ENCODE assay signal across 8 cellular contexts in the genomic region with DNA sequence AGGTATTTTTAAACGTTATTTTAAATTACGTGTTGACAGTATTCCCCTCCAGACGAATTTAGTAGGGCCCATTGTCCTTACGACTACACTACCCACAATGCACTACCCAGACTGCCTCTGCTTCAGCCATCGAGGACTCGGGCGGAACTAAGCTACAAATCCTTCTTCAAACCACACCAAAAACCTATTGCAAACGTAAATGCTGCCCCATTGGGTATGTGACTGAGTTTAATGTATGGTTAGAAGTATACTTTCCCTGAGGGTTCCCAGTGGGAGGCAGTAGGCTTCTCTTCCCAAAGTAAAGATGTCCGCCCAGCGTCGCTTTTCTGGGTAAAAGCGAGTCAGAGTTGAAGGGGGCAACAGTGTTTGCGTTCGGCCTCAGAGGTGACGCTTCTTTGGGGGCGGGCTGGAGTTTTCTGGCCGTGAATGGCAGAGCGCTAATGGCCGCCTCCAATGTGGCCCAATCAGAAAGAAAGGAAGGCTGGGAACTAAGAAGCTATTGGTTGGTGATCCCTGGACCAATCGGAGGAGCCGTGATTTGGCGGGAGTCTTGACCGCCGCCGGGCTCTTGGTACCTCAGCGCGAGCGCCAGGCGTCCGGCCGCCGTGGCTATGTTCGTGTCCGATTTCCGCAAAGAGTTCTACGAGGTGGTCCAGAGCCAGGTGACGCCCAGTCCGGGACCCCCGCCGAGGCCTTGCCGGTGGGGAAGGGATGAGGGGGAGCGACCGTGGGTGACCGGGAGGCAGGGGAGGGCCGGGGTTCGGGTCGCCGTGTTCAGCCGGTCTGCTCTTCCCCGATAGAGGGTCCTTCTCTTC. TPM values are rescaled to one million over a fixed set of nuclear protein-coding genes. Genes with fewer than 3 reads are reported as not detected.
DNase-seq lines count a peak whose midpoint lies in the region; ATAC-seq and TF ChIP-seq lines count a peak whose summit lies in the region.

A gene with protein sequence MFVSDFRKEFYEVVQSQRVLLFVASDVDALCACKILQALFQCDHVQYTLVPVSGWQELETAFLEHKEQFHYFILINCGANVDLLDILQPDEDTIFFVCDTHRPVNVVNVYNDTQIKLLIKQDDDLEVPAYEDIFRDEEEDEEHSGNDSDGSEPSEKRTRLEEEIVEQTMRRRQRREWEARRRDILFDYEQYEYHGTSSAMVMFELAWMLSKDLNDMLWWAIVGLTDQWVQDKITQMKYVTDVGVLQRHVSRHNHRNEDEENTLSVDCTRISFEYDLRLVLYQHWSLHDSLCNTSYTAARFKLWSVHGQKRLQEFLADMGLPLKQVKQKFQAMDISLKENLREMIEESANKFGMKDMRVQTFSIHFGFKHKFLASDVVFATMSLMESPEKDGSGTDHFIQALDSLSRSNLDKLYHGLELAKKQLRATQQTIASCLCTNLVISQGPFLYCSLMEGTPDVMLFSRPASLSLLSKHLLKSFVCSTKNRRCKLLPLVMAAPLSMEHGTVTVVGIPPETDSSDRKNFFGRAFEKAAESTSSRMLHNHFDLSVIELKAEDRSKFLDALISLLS (plus strand): TSS at position 563 of the 815 bp plus-strand sequence. CDS start 49 bp downstream, at position 612.

- no peaks in the 10 kb centered on the region for H3K36me3 ChIP-seq in ACC112 (ENCODE audit: insufficient read depth, low read length)
- H3K36me3 ChIP-seq in breast epithelium, result no peaks in the 10 kb centered on the region
- peaks cover 24% of the 10 kb centered on the region for H3K36me3 ChIP-seq in iPS-18a (ENCODE audit: control insufficient read depth, low read depth, low read length)
- H3K36me3 ChIP-seq in skeletal muscle satellite cell (ENCODE audit: insufficient read depth, low read length), result peaks cover 27% of the 10 kb centered on the region

- DNase-seq in NCI-H2196 treated with DMSO at 0.1 percent for 48 hours (lab: John Stamatoyannopoulos, UW; ENCODE audit: unreplicated experiment) (peak; percentile 82), breast epithelium (ENCODE audit: low spot score in 2 of 2) (peak; percentile 96 to 97)

- H3K27me3 ChIP-seq in ACC112 (ENCODE audit: insufficient read depth, low read length), result no peaks in the 10 kb centered on the region
- H3K27me3 ChIP-seq in breast epithelium, result no peaks in the 10 kb centered on the region
- H3K27me3 ChIP-seq in iPS-18a (ENCODE audit: control insufficient read depth, insufficient read depth, low read length), result no peaks in the 10 kb centered on the region
- no peaks in the 10 kb centered on the region for H3K27me3 ChIP-seq in skeletal muscle satellite cell (ENCODE audit: control insufficient read depth, insufficient read depth, low read length)

- ATAC-seq in GM18870 (IDR thresholded peaks at IDR 0.05; ENCODE audit: unreplicated experiment) (peak; percentile 82), HG03135 (IDR thresholded peaks at IDR 0.05; ENCODE audit: unreplicated experiment) (peak; percentile 84)

- H3K4me3 ChIP-seq in ACC112 (ENCODE audit: low read depth, low read length) (peak within 1 kb of the TSS; percentile 97), breast epithelium (peak within 1 kb of the TSS; percentile 87 to 99 (median 93)), iPS-18a (ENCODE audit: low read length) (peak within 1 kb of the TSS; percentile 86), skeletal muscle satellite cell (ENCODE audit: low read length) (peak within 1 kb of the TSS; percentile 87)

- intact Hi-C loops in breast epithelium (cut with DNase I; ENCODE audit: low total_unique reads), result no loop called here

- TF ChIP-seq POLR2A in breast epithelium (IDR thresholded peaks at IDR 0.05), result no peak

- TF ChIP-seq CTCF in VCaP (conservative IDR thresholded peaks at IDR 0.05) (no peak), breast epithelium (IDR thresholded peaks at IDR 0.05) (no peak)

- peak within 1 kb of the TSS; percentile 35 for H2AFZ ChIP-seq in ACC112 (ENCODE audit: low read length, unreplicated experiment)

- H3K9me3 ChIP-seq in breast epithelium (no peaks in the 10 kb centered on the region), iPS-18a (ENCODE audit: control insufficient read depth, low read depth, low read length) (no peaks in the 10 kb centered on the region), skeletal muscle satellite cell (replicated peaks; ENCODE audit: low read length) (no peaks in the 10 kb centered on the region)

- H3K79me2 ChIP-seq in ACC112 (ENCODE audit: control insufficient read depth, insufficient read depth, low read length, unreplicated experiment), result peaks cover 52% of the 10 kb centered on the region

- peak within 1 kb of the TSS; percentile 93 for H3K27ac ChIP-seq in ACC112 (ENCODE audit: low read depth, low read length)
- peak within 1 kb of the TSS; percentile 99 for H3K27ac ChIP-seq in VCaP
- H3K27ac ChIP-seq in breast epithelium, result peak within 1 kb of the TSS; percentile 99
- H3K27ac ChIP-seq in iPS-18a (ENCODE audit: low read length), result peak within 1 kb of the TSS; percentile 100

- H3K4me1 ChIP-seq in ACC112 (ENCODE audit: control insufficient read depth, insufficient read depth, low read length, unreplicated experiment) (peaks cover 40% of the 10 kb centered on the region), breast epithelium (peaks cover 5% of the 10 kb centered on the region in 2 donors), iPS-18a (ENCODE audit: control insufficient read depth, low read depth, low read length) (peaks cover 5% of the 10 kb centered on the region), skeletal muscle satellite cell (ENCODE audit: control insufficient read depth, insufficient read depth, low read length) (peaks cover 25% of the 10 kb centered on the region)

- peak within 1 kb of the TSS; percentile 95 for H3K9ac ChIP-seq in iPS-18a (ENCODE audit: low read length)
- peak within 1 kb of the TSS; percentile 91 for H3K9ac ChIP-seq in skeletal muscle satellite cell (ENCODE audit: low read depth, low read length)

- peak within 1 kb of the TSS; percentile 85 for H3K4me2 ChIP-seq in skeletal muscle satellite cell (ENCODE audit: low read length)

RNA-seq across cellular contexts. Expression of the gene that starts here (rescaled TPM):
- under 1 TPM in 1 of 3 donors, not detected in 2; 0.48 TPM for total RNA-seq in breast epithelium
- 13.5 and 16.5 TPM in 2 replicates for total RNA-seq in skeletal muscle satellite cell (2012; rRNA removed)

Comparison
In these comparisons a context has a peak if more than half of its experiments do, and no peak if none do; other contexts are left out.
1. Peak in every context shown above with its lines: DNase-seq, ATAC-seq, H3K4me3 ChIP-seq and H3K27ac ChIP-seq.
2. Peak in DNase-seq, H3K4me3 ChIP-seq and H3K27ac ChIP-seq in breast epithelium; RNA of the gene not detected or under 1 TPM.